25 cellular contexts compared by ENCODE assay signal in the genomic region with DNA sequence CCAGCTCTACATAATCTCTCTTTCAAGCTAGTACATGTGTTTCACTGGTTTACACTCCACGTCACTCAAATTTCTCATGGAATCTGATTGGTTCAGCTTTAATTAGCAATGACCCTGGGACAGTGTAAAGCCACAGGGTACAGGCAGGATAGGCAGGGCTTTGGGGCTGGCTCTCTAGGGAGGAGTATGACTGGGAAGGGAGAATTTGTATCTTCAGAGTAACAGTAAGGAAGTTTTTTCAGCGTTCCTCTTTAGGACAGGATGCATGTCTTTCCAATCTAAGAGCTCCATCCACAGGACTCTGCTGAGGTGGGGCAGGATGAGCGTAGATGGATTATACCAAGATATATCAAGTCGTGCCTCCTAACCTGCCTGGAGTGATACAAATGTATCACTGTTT.
DNase-seq lines count a peak whose midpoint lies in the region; ATAC-seq, FAIRE-seq and TF ChIP-seq lines count a peak whose summit lies in the region.
"Had no signal": no experiment of that assay in that cellular context is flagged by ENCODE, and none has a peak within 500 bp of the region (broad histone marks: within the 10 kb centered on the region; RNA-seq: fewer than 3 reads in every experiment).

No MANE protein-coding gene starts in this region.

- ATAC-seq in pancreas: peak in 3 of 4 donors; percentile 21 to 40 (median 23)
- ATAC-seq in activated CD8-positive, alpha-beta T cell treated with anti-CD3 and anti-CD28 coated beads, Interleukin-2, amount 10 ng/mL, durations not matched to agents 7 days and 5 days: no peak

- TF ChIP-seq POLR2A in endothelial cell of umbilical vein (IDR thresholded peaks at IDR 0.05; ENCODE audit: low read depth, low read length): no peak

- no peak overlapping the region for H3K27ac Mint-ChIP-seq in activated CD8-positive, alpha-beta T cell treated with anti-CD3 and anti-CD28 coated beads, Interleukin-2, amount 10 ng/mL, durations not matched to agents 7 days and 5 days
- H3K27ac Mint-ChIP-seq: CD4-positive, alpha-beta memory T cell; IgD-negative memory B cell had no signal

- H2AFZ ChIP-seq in endothelial cell of umbilical vein (ENCODE audit: low read depth, low read length): peak overlapping the region; percentile 79

- no peaks in the 10 kb centered on the region for H3K9me3 Mint-ChIP-seq in activated CD8-positive, alpha-beta T cell treated with anti-CD3 and anti-CD28 coated beads, Interleukin-2, amount 10 ng/mL, durations not matched to agents 7 days and 5 days (ENCODE audit: insufficient read depth)

- peak; percentile 8; the same call in 1 of the 2 replicates for TF ChIP-seq CTCF in LNCaP clone FGC (IDR thresholded peaks at IDR 0.05; ENCODE audit: control insufficient read depth, extremely low read depth, insufficient read depth)
- no peak for TF ChIP-seq CTCF in endothelial cell of umbilical vein (IDR thresholded peaks at IDR 0.05; ENCODE audit: extremely low read depth in 1 of 2, insufficient read depth in 1 of 2, low read depth in 1 of 2, low read length in 2 of 2)
- no peak for TF ChIP-seq CTCF in pancreas (IDR thresholded peaks at IDR 0.05)

- H3K4me3 Mint-ChIP-seq in activated CD8-positive, alpha-beta T cell treated with anti-CD3 and anti-CD28 coated beads, Interleukin-2, amount 10 ng/mL, durations not matched to agents 7 days and 5 days: no peak overlapping the region
- H3K4me3 Mint-ChIP-seq: CD4-positive, alpha-beta memory T cell; IgD-negative memory B cell had no signal

- no peaks in the 10 kb centered on the region for H3K4me1 Mint-ChIP-seq in activated CD8-positive, alpha-beta T cell treated with anti-CD3 and anti-CD28 coated beads, Interleukin-2, amount 10 ng/mL, durations not matched to agents 7 days and 5 days (ENCODE audit: low read depth)
- H3K4me1 Mint-ChIP-seq: CD4-positive, alpha-beta memory T cell; IgD-negative memory B cell had no signal

- CTCF ChIA-PET in endothelial cell of umbilical vein (lab: Charles Lee): interaction anchor here (0.8 to 4.2 kb wide), 13 partner anchors 10 to 465 kb away, joined by 3 to 29 read pairs (median 3); a partner anchor contains a TSS
- CTCF ChIA-PET in activated CD8-positive, alpha-beta T cell treated with anti-CD3 and anti-CD28 coated beads, Interleukin-2, amount 10 ng/mL, durations not matched to agents 7 days and 5 days (lab: Charles Lee): no interaction called here

- H3K79me2 ChIP-seq in endothelial cell of umbilical vein (ENCODE audit: control insufficient read depth, insufficient read depth, low read length): no peaks in the 10 kb centered on the region

- no peaks in the 10 kb centered on the region for H3K27me3 ChIP-seq in endothelial cell of umbilical vein (ENCODE audit: control insufficient read depth in 2 of 2, insufficient read depth in 2 of 2, low read length in 2 of 2)
- no peaks in the 10 kb centered on the region for H3K27me3 ChIP-seq in pancreas
- H3K27me3 ChIP-seq: BLaER1 treated with 17β-estradiol and CSF1 and Interleukin-3, amounts not matched to agents 10 nM and 100 nM; MG63 had no signal

- H3K27me3 Mint-ChIP-seq in activated CD8-positive, alpha-beta T cell treated with anti-CD3 and anti-CD28 coated beads, Interleukin-2, amount 10 ng/mL, durations not matched to agents 7 days and 5 days (ENCODE audit: low read depth): no peaks in the 10 kb centered on the region
- H3K27me3 Mint-ChIP-seq: IgD-negative memory B cell had no signal

- H3K4me1 ChIP-seq in endothelial cell of umbilical vein (ENCODE audit: control insufficient read depth, extremely low read depth, insufficient read depth, low read length): peaks cover 39% of the 10 kb centered on the region
- no peaks in the 10 kb centered on the region for H3K4me1 ChIP-seq in pancreas
- H3K4me1 ChIP-seq: Caco-2 had no signal

- no peak overlapping the region for H3K9ac ChIP-seq in endothelial cell of umbilical vein (replicated peaks; ENCODE audit: extremely low read depth, insufficient read depth, low read length)
- H3K9ac ChIP-seq: BLaER1 treated with 17β-estradiol and CSF1 and Interleukin-3, amounts not matched to agents 10 nM and 100 nM had no signal

- 69 to 72% methylated on average over 4 of the region's 4 CpGs for WGBS in pancreas, 2 donors

- no peaks in the 10 kb centered on the region for H3K36me3 ChIP-seq in endothelial cell of umbilical vein (ENCODE audit: control insufficient read depth in 2 of 2, extremely low read depth in 1 of 2, insufficient read depth in 2 of 2, low read length in 2 of 2)
- no peaks in the 10 kb centered on the region for H3K36me3 ChIP-seq in pancreas
- H3K36me3 ChIP-seq: BLaER1 treated with 17β-estradiol and CSF1 and Interleukin-3, amounts not matched to agents 10 nM and 100 nM; MG63 had no signal

- dilution Hi-C loops in endothelial cell of umbilical vein (cut with MboI; ENCODE audit: extremely low pct_ligation_motif_present, low sequenced_read_pairs): no loop called here

- FAIRE-seq in endothelial cell of umbilical vein (lab: Jason Lieb, UNC) (no peak), pancreas (lab: Jason Lieb, UNC) (no peak)
- FAIRE-seq: GM12891, HTR-8/SVneo had no signal

- POLR2A ChIA-PET in endothelial cell of umbilical vein (lab: Charles Lee): interaction anchor here (0.5 to 4.0 kb wide), 3 partner anchors 10 to 113 kb away, joined by 4 to 21 read pairs (median 9); a partner anchor contains a TSS
- POLR2A ChIA-PET in activated CD8-positive, alpha-beta T cell treated with anti-CD3 and anti-CD28 coated beads, Interleukin-2, amount 10 ng/mL, durations not matched to agents 7 days and 5 days (lab: Charles Lee): interaction anchor here (0.5 kb wide), 1 partner anchor 8 kb away, joined by 3 read pairs; no protein-coding TSS in a partner anchor

- BruUV-seq in endothelial cell of umbilical vein (replicated peaks; lab: Mats Ljungman, UMichigan): no TSS peak

- H3K9me3 ChIP-seq in endothelial cell of umbilical vein (replicated peaks; ENCODE audit: control insufficient read depth, insufficient read depth, low read length) (no peaks in the 10 kb centered on the region), pancreas (no peaks in the 10 kb centered on the region)
- H3K9me3 ChIP-seq: BLaER1 treated with 17β-estradiol and CSF1 and Interleukin-3, amounts not matched to agents 10 nM and 100 nM; Caco-2; MG63 had no signal

- H3K9me1 ChIP-seq in endothelial cell of umbilical vein (replicated peaks; ENCODE audit: control insufficient read depth, extremely low read depth, insufficient read depth, low read length): no peaks in the 10 kb centered on the region

- H3K4me3 ChIP-seq in LNCaP clone FGC (ENCODE audit: low read depth, low read length): no peak overlapping the region
- no peak overlapping the region for H3K4me3 ChIP-seq in endothelial cell of umbilical vein (replicated peaks in 1 of 3; ENCODE audit: insufficient read depth in 1 of 3, low read depth in 1 of 3, low read length in 3 of 3)
- no peak overlapping the region for H3K4me3 ChIP-seq in pancreas
- H3K4me3 ChIP-seq: BLaER1 treated with 17β-estradiol and CSF1 and Interleukin-3, amounts not matched to agents 10 nM and 100 nM; MG63 had no signal

- H3K36me3 Mint-ChIP-seq in activated CD8-positive, alpha-beta T cell treated with anti-CD3 and anti-CD28 coated beads, Interleukin-2, amount 10 ng/mL, durations not matched to agents 7 days and 5 days (ENCODE audit: low read depth): no peaks in the 10 kb centered on the region
- H3K36me3 Mint-ChIP-seq: CD4-positive, alpha-beta memory T cell; IgD-negative memory B cell had no signal

- no peaks in the 10 kb centered on the region for H4K20me1 ChIP-seq in endothelial cell of umbilical vein (replicated peaks; ENCODE audit: control insufficient read depth, extremely low read depth, insufficient read depth, low read length)
- H4K20me1 ChIP-seq: BLaER1 treated with 17β-estradiol and CSF1 and Interleukin-3, amounts not matched to agents 10 nM and 100 nM had no signal

- no peak overlapping the region for H3K27ac ChIP-seq in endothelial cell of umbilical vein (ENCODE audit: insufficient read depth, low read depth, low read length)
- H3K27ac ChIP-seq in pancreas: no peak overlapping the region
- H3K27ac ChIP-seq: 22Rv1; BLaER1 treated with 17β-estradiol and CSF1 and Interleukin-3, amounts not matched to agents 10 nM and 100 nM had no signal

- peak overlapping the region; percentile 21 for H3K4me2 ChIP-seq in endothelial cell of umbilical vein (ENCODE audit: insufficient read depth, low read length)
- H3K4me2 ChIP-seq: BLaER1 treated with 17β-estradiol and CSF1 and Interleukin-3, amounts not matched to agents 10 nM and 100 nM had no signal

- intact Hi-C loops in endothelial cell of umbilical vein (cut with micrococcal nuclease) (no loop called here), pancreas (cut with DNase I) (no loop called here)

- DNase-seq in NCI-H2227 (lab: John Stamatoyannopoulos, UW; ENCODE audit: unreplicated experiment) (peak; percentile 2), NCI-H2227 treated with DMSO at 0.1 percent for 48 hours (lab: John Stamatoyannopoulos, UW) (no peak), LNCaP clone FGC (ENCODE audit: low read depth) (no peak), endothelial cell of umbilical vein (ENCODE audit: low read depth, low spot score) (no peak), pancreas (no peak), NCI-H526 treated with DMSO at 0.1 percent for 48 hours (lab: John Stamatoyannopoulos, UW) (no peak), NCI-H146 (lab: John Stamatoyannopoulos, UW) (no peak)
- no peak for DNase-seq in activated CD8-positive, alpha-beta T cell treated with anti-CD3 and anti-CD28 coated beads, Interleukin-2, amount 10 ng/mL, durations not matched to agents 7 days and 5 days
- DNase-seq: ACHN; Caco-2; CD4-positive, alpha-beta memory T cell; HCEC 1CT; MG63; NCI-H1417; NCI-H187; NCI-H2107; NCI-H226; NCI-H510A treated with DMSO at 0.1 percent for 48 hours; NCI-H774; SHP77 had no signal

TF ChIP-seq in endothelial cell of umbilical vein, 7 proteins besides CTCF, POLR2A, EP300 and RAD21:
- no peak for TF ChIP-seq GATA2 (IDR thresholded peaks at IDR 0.05; ENCODE audit: insufficient read depth, insufficient read length, low read depth, low read length)
TF ChIP-seq in endothelial cell of umbilical vein: peak in this region for 0.
